ENCODE assay signal across 9 cellular contexts in the genomic region with DNA sequence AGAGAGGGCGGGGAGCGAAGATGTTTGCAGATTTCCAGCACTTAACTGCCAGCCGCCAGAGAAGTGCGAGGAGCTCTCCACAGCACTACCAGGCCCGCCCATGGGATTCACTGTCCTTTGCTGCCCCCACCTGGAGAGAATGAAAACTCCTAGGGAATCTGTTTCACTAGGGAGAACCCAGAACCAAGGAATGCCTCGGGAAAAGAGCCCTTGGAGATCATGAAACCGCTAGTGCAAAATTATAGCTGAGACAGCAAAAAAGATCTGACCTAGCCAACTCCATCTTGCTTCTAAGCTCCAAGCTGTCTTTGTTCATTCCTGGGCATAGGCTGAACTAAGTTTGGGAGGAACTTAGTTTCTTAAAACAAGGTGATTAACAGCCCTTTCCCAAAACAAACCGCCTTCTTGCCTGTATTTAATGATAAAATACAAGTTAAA.
DNase-seq lines count a peak whose midpoint lies in the region; ATAC-seq and TF ChIP-seq lines count a peak whose summit lies in the region.
"Had no signal": no experiment of that assay in that cellular context is flagged by ENCODE, and none has a peak within 500 bp of the region (broad histone marks: within the 10 kb centered on the region; RNA-seq: fewer than 3 reads in every experiment).

No MANE protein-coding gene starts in this region.

- H3K36me3 Mint-ChIP-seq in neural crest cell (ENCODE audit: low read depth): no peaks in the 10 kb centered on the region

- peaks cover 0 to 7% (median 0%) of the 10 kb centered on the region in 3 donors for H3K27me3 ChIP-seq in stomach

- no peak for TF ChIP-seq POLR2A in stomach (IDR thresholded peaks at IDR 0.05)

- no peaks in the 10 kb centered on the region for H3K9me3 ChIP-seq in stomach

- H3K9me3 Mint-ChIP-seq in neural crest cell: no peaks in the 10 kb centered on the region

- intact Hi-C loops in stomach (cut with DNase I; ENCODE audit: low total_unique reads): no loop called here

- H3K4me3 ChIP-seq in fibroblast of pulmonary artery (replicated peaks; ENCODE audit: low read depth, low read length): no peak overlapping the region
- no peak overlapping the region for H3K4me3 ChIP-seq in stomach
- H3K4me3 ChIP-seq: skin epidermis had no signal

- H3K4me3 Mint-ChIP-seq in neural crest cell: no peak overlapping the region

- H3K27me3 Mint-ChIP-seq in neural crest cell (ENCODE audit: low read depth): peaks cover 19% of the 10 kb centered on the region

- TF ChIP-seq EP300 in stomach (IDR thresholded peaks at IDR 0.05): no peak

- no peaks in the 10 kb centered on the region for H3K36me3 ChIP-seq in stomach

- no peak overlapping the region for H3K27ac Mint-ChIP-seq in neural crest cell (ENCODE audit: unreplicated experiment)

- peaks cover 0 to 19% (median 4%) of the 10 kb centered on the region in 4 donors for H3K4me1 ChIP-seq in stomach

- no peak overlapping the region for H3K27ac ChIP-seq in stomach
- H3K27ac ChIP-seq: skin epidermis had no signal

- no peak for ATAC-seq in GM21786 (IDR thresholded peaks at IDR 0.05; ENCODE audit: unreplicated experiment)

- DNase-seq in M059J (ENCODE audit: low read depth): peak; percentile 89
- peak; percentile 82 for DNase-seq in RPMI8226
- DNase-seq in activated T-helper 1 cell treated with Interleukin-2 at 50 U/mL for 16 hours (ENCODE audit: low read depth): peak; percentile 46
- DNase-seq in fibroblast of pulmonary artery (ENCODE audit: low read depth): peak; percentile 89
- peak; percentile 92 for DNase-seq in neural crest cell (ENCODE audit: low read depth, low spot score)
- peak; percentile 87 for DNase-seq in stomach

- WGBS in stomach, 5 donors: 9 to 13% (median 12%) methylated on average over 7 to 8 of the region's 8 CpGs

- peak; percentile 82 for TF ChIP-seq CTCF in GM12872 (IDR thresholded peaks at IDR 0.05; ENCODE audit: insufficient read depth, low read depth, low read length)
- peak; percentile 87 for TF ChIP-seq CTCF in fibroblast of pulmonary artery (IDR thresholded peaks at IDR 0.05; ENCODE audit: low read length, missing control alignments)
- TF ChIP-seq CTCF in neural crest cell (conservative IDR thresholded peaks at IDR 0.05): peak; percentile 86
- peak in 5 of 7 experiments; percentile 59 to 79 (median 75) for TF ChIP-seq CTCF in stomach (IDR thresholded peaks at IDR 0.05)

- peaks cover 10% of the 10 kb centered on the region for H3K4me1 Mint-ChIP-seq in neural crest cell
